Comparison of ENCODE assay signal across 34 cellular contexts in genomic region chr12:112354399-112354798, GRCh38. TPM values are rescaled to one million over a fixed set of nuclear protein-coding genes. Genes with fewer than 3 reads are reported as not detected.
DNase-seq lines count a peak whose midpoint lies in the region; ATAC-seq, FAIRE-seq and TF ChIP-seq lines count a peak whose summit lies in the region.
"Had no signal": no experiment of that assay in that cellular context is flagged by ENCODE, and none has a peak within 500 bp of the region (broad histone marks: within the 10 kb centered on the region; RNA-seq: fewer than 3 reads in every experiment).

No MANE protein-coding gene starts in this region.

- peak overlapping the region; percentile 32; the same call in 1 of the 2 replicates for H2AK5ac ChIP-seq in H1 (ENCODE audit: low read depth, low read length)

- no peak for TF ChIP-seq EP300 in H1 (IDR thresholded peaks at IDR 0.05; ENCODE audit: borderline replicate concordance in 1 of 2, low read depth in 2 of 2, low read length in 2 of 2)

- peak in 1 of 2 donors; percentile 22 for ATAC-seq in stimulated activated naive B cell treated with anti-CD40 and anti-IgM and Interleukin-4, amounts not matched to agents 10 μg/mL and 1 μg/mL and 100 μg/mL, for 72 hours (replicated peaks)
- ATAC-seq in heart left ventricle (no peak), HG03039 (IDR thresholded peaks at IDR 0.05; ENCODE audit: unreplicated experiment) (no peak)
- ATAC-seq: activated T-helper 17 cell treated with anti-CD3 and anti-CD28 coated beads, Interleukin-2, amount 50 U/mL, for 72 hours; gastrocnemius medialis; pancreas; upper lobe of right lung had no signal

- no peak overlapping the region for H4K5ac ChIP-seq in H1 (ENCODE audit: insufficient read length, low read depth, low read length)

- no peaks in the 10 kb centered on the region for H3K27me3 Mint-ChIP-seq in stimulated activated naive B cell treated with anti-CD40 and anti-IgM and Interleukin-4, amounts not matched to agents 10 μg/mL and 1 μg/mL and 100 μg/mL, for 72 hours
- no peaks in the 10 kb centered on the region; the same call in 1 of the 2 replicates for H3K27me3 Mint-ChIP-seq in HFFc6 (ENCODE audit: insufficient read depth)
- H3K27me3 Mint-ChIP-seq: activated T-helper 17 cell treated with anti-CD3 and anti-CD28 coated beads, Interleukin-2, amount 50 U/mL, for 72 hours; brain; CD4-positive, CD25-positive, alpha-beta regulatory T cell had no signal

- H3K27ac ChIP-seq in H1 (ENCODE audit: low read depth, low read length) (no peak overlapping the region), heart left ventricle (no peak overlapping the region)
- H3K27ac ChIP-seq: gastrocnemius medialis, hepatocyte, pancreas, Peyer's patch, skin epidermis, suprapubic skin, upper lobe of right lung had no signal

- no peak overlapping the region for H3K9ac ChIP-seq in H1 (replicated peaks in 1 of 4; ENCODE audit: extremely low read depth in 1 of 4, low read depth in 3 of 4, low read length in 3 of 4)

- no peak overlapping the region for H2AFZ ChIP-seq in H1 (ENCODE audit: low read length)
- H2AFZ ChIP-seq: hepatocyte had no signal

- FAIRE-seq in H1 (lab: Jason Lieb, UNC) = no peak
- FAIRE-seq: endometrium, GM18507, pancreas had no signal

- no peak overlapping the region for H2BK120ac ChIP-seq in H1 (replicated peaks; ENCODE audit: low read depth, low read length)

- H3K79me1 ChIP-seq in H1 (ENCODE audit: low read depth, low read length) = peaks cover 5% of the 10 kb centered on the region

- H3K14ac ChIP-seq in H1 (ENCODE audit: insufficient read length) = no peak overlapping the region

- POLR2A ChIA-PET in H1 (lab: Charles Lee; ENCODE audit: partially characterized antibody) = interaction anchor here (0.5 kb wide), 1 partner anchor 49 kb away, joined by 3 read pairs; no protein-coding TSS in a partner anchor

- no peak overlapping the region for H2BK5ac ChIP-seq in H1 (ENCODE audit: low read depth, low read length)

- H3K9me3 ChIP-seq in H1 (ENCODE audit: insufficient read depth in 2 of 2, low read depth in 1 of 2, low read length in 1 of 2) (no peaks in the 10 kb centered on the region), heart left ventricle (no peaks in the 10 kb centered on the region)
- H3K9me3 ChIP-seq: gastrocnemius medialis, pancreas, Peyer's patch, suprapubic skin, upper lobe of right lung had no signal

- peaks cover 0 to 19% of the 10 kb centered on the region in 2 experiments; a peak in 2 of 4 replicates for H3K79me2 ChIP-seq in H1 (ENCODE audit: control insufficient read depth in 1 of 2, insufficient read depth in 2 of 2, low read length in 2 of 2)

- H2BK15ac ChIP-seq in H1 (ENCODE audit: low read length) = no peak overlapping the region

- H3K23ac ChIP-seq in H1 (ENCODE audit: insufficient read length) = no peak overlapping the region

- no peak overlapping the region for H4K91ac ChIP-seq in H1 (replicated peaks; ENCODE audit: insufficient read length, low read length)

- no peak overlapping the region for H3K18ac ChIP-seq in H1 (ENCODE audit: extremely low read depth, low read length)

- H3K36me3 ChIP-seq in H1 (ENCODE audit: control insufficient read depth in 2 of 4, insufficient read depth in 4 of 4, low read length in 3 of 4) = no peaks in the 10 kb centered on the region
- H3K36me3 ChIP-seq in heart left ventricle = no peaks in the 10 kb centered on the region
- H3K36me3 ChIP-seq: gastrocnemius medialis, pancreas, Peyer's patch, suprapubic skin, upper lobe of right lung had no signal

- no peak for TF ChIP-seq POLR2A in H1 (IDR thresholded peaks at IDR 0.05; ENCODE audit: control extremely low read depth in 1 of 2, low read depth in 2 of 2, low read length in 2 of 2)
- TF ChIP-seq POLR2A in heart left ventricle (IDR thresholded peaks at IDR 0.05) = no peak

- no peak overlapping the region for H2BK20ac ChIP-seq in H1 (ENCODE audit: low read length)

- no peak overlapping the region for H4K8ac ChIP-seq in H1 (ENCODE audit: extremely low read depth, insufficient read depth, low read length)

- CTCF ChIA-PET in H1 (lab: Charles Lee; ENCODE audit: partially characterized antibody) = interaction anchor here (0.6 to 1.2 kb wide), 2 partner anchors 10 to 17 kb away, joined by 4 to 6 read pairs; no protein-coding TSS in a partner anchor

- no peak overlapping the region for H3K56ac ChIP-seq in H1 (replicated peaks; ENCODE audit: insufficient read length, low read depth, low read length)

- peak; percentile 32 for DNase-seq in NCI-H2029 (lab: John Stamatoyannopoulos, UW)
- no peak for DNase-seq in NCI-H2029 treated with DMSO at 0.1 percent for 48 hours (lab: John Stamatoyannopoulos, UW)
- peak; percentile 11 for DNase-seq in NAMALWA (ENCODE audit: low spot score)
- no peak for DNase-seq in H1 (ENCODE audit: low read depth in 1 of 2, low spot score in 2 of 2)
- DNase-seq in stimulated activated naive B cell treated with anti-CD40 and anti-IgM and Interleukin-4, amounts not matched to agents 10 μg/mL and 1 μg/mL and 100 μg/mL, for 72 hours = no peak
- DNase-seq in heart left ventricle = no peak
- no peak for DNase-seq in HFFc6
- DNase-seq: activated CD4-positive, alpha-beta T cell treated with anti-CD3 and anti-CD28 coated beads for 4 hours; activated naive CD4-positive, alpha-beta T cell treated with anti-CD3 and anti-CD28 coated beads, Interleukin-2, amount 50 U/mL, for 16 hours; amniotic stem cell; Calu3; CD4-positive, CD25-positive, alpha-beta regulatory T cell; DMS79 treated with DMSO at 0.1 percent for 48 hours; gastrocnemius medialis; GDM1; NCI-H1436; NCI-H345; NCI-H748 treated with DMSO at 0.1 percent for 48 hours; nephron progenitor cell; pancreas; Peyer's patch; retina; SHP77 treated with DMSO at 0.1 percent for 48 hours; stimulated activated naive CD4-positive, alpha-beta T cell; upper lobe of right lung had no signal

- 98% methylated on average over 4 of the region's 4 CpGs; no CpG with 5 or more reads in 1 of the 2 experiments for WGBS in H1 (ENCODE audit: extremely low coverage in 1 of 2, insufficient coverage in 1 of 2, insufficient read length in 1 of 2, insufficient replicate concordance in 2 of 2, low coverage in 1 of 2, low lambda C conversion rate in 2 of 2, missing lambda C conversion rate in 1 of 2), 2 experiments
- 89 to 97% (median 90%) methylated on average over 4 of the region's 4 CpGs for WGBS in heart left ventricle, 4 donors

- H4K20me1 ChIP-seq in H1 (replicated peaks in 1 of 2; ENCODE audit: control insufficient read depth in 1 of 2, insufficient read depth in 2 of 2, low read length in 2 of 2) = no peaks in the 10 kb centered on the region

- H3K4me1 ChIP-seq in H1 (replicated peaks in 1 of 4; ENCODE audit: control insufficient read depth in 3 of 4, insufficient read depth in 4 of 4, low read length in 3 of 4) (no peaks in the 10 kb centered on the region), heart left ventricle (peaks cover 0 to 30% (median 15%) of the 10 kb centered on the region in 12 donors)
- H3K4me1 ChIP-seq: pancreas, Peyer's patch, upper lobe of right lung had no signal

- H3K27me3 ChIP-seq in H1 (replicated peaks in 1 of 4; ENCODE audit: control insufficient read depth in 3 of 4, extremely low read depth in 1 of 4, insufficient read depth in 3 of 4, low read length in 3 of 4) = no peaks in the 10 kb centered on the region
- H3K27me3 ChIP-seq in heart left ventricle = no peaks in the 10 kb centered on the region
- H3K27me3 ChIP-seq: gastrocnemius medialis, hepatocyte, pancreas, Peyer's patch, suprapubic skin, upper lobe of right lung had no signal

- H3K4ac ChIP-seq in H1 (replicated peaks; ENCODE audit: insufficient read length, low read depth, low read length) = no peak overlapping the region

- H3K4me2 ChIP-seq in H1 (ENCODE audit: insufficient read depth in 1 of 2, low read depth in 2 of 2, low read length in 2 of 2) = no peak overlapping the region
- H3K4me2 ChIP-seq: hepatocyte had no signal

- H3K9me3 Mint-ChIP-seq in stimulated activated naive B cell treated with anti-CD40 and anti-IgM and Interleukin-4, amounts not matched to agents 10 μg/mL and 1 μg/mL and 100 μg/mL, for 72 hours = peaks cover 1 to 3% of the 10 kb centered on the region in 2 donors
- H3K9me3 Mint-ChIP-seq in HFFc6 = no peaks in the 10 kb centered on the region
- H3K9me3 Mint-ChIP-seq: activated T-helper 17 cell treated with anti-CD3 and anti-CD28 coated beads, Interleukin-2, amount 50 U/mL, for 72 hours; brain; nephron progenitor cell had no signal

- TF ChIP-seq CTCF in H1 (IDR thresholded peaks at IDR 0.05; ENCODE audit: control extremely low read depth in 1 of 3, insufficient read depth in 1 of 3, low read depth in 1 of 3, low read length in 3 of 3) = no peak
- TF ChIP-seq CTCF in heart left ventricle (IDR thresholded peaks at IDR 0.05) = no peak
- no peak for TF ChIP-seq CTCF in HFFc6 (IDR thresholded peaks at IDR 0.05)

- peak overlapping the region in 1 of 2 donors; percentile 26 for H3K4me3 Mint-ChIP-seq in stimulated activated naive B cell treated with anti-CD40 and anti-IgM and Interleukin-4, amounts not matched to agents 10 μg/mL and 1 μg/mL and 100 μg/mL, for 72 hours
- no peak overlapping the region for H3K4me3 Mint-ChIP-seq in HFFc6
- H3K4me3 Mint-ChIP-seq: activated T-helper 17 cell treated with anti-CD3 and anti-CD28 coated beads, Interleukin-2, amount 50 U/mL, for 72 hours; brain; CD4-positive, CD25-positive, alpha-beta regulatory T cell; nephron progenitor cell had no signal

- intact Hi-C loops in heart left ventricle (cut with DNase I) = no loop called here

- TF ChIP-seq RAD21 in H1 (IDR thresholded peaks at IDR 0.05 in 1 of 2, conservative IDR thresholded peaks at IDR 0.05 in 1 of 2; ENCODE audit: low read depth in 2 of 2, low read length in 2 of 2) = no peak

- H3K4me3 ChIP-seq in H1 (ENCODE audit: extremely low read depth in 1 of 4, insufficient read depth in 2 of 4, low read depth in 3 of 4, low read length in 4 of 4) = no peak overlapping the region
- no peak overlapping the region for H3K4me3 ChIP-seq in heart left ventricle
- H3K4me3 ChIP-seq: gastrocnemius medialis, hepatocyte, lung, pancreas, Peyer's patch, skin epidermis, suprapubic skin, upper lobe of right lung had no signal

- H3K4me1 Mint-ChIP-seq in stimulated activated naive B cell treated with anti-CD40 and anti-IgM and Interleukin-4, amounts not matched to agents 10 μg/mL and 1 μg/mL and 100 μg/mL, for 72 hours = peaks cover 29 to 59% of the 10 kb centered on the region in 2 donors
- peaks cover 26% of the 10 kb centered on the region for H3K4me1 Mint-ChIP-seq in HFFc6 (ENCODE audit: low read depth)

- H3K36me3 Mint-ChIP-seq in stimulated activated naive B cell treated with anti-CD40 and anti-IgM and Interleukin-4, amounts not matched to agents 10 μg/mL and 1 μg/mL and 100 μg/mL, for 72 hours = peaks cover 4 to 6% of the 10 kb centered on the region in 2 donors
- H3K36me3 Mint-ChIP-seq in HFFc6 (ENCODE audit: low read depth) = no peaks in the 10 kb centered on the region
- H3K36me3 Mint-ChIP-seq: CD4-positive, CD25-positive, alpha-beta regulatory T cell had no signal

- H2BK12ac ChIP-seq in H1 (ENCODE audit: low read depth, low read length) = no peak overlapping the region

- H3K23me2 ChIP-seq in H1 (ENCODE audit: low read depth, low read length) = no peaks in the 10 kb centered on the region

- H3K27ac Mint-ChIP-seq in stimulated activated naive B cell treated with anti-CD40 and anti-IgM and Interleukin-4, amounts not matched to agents 10 μg/mL and 1 μg/mL and 100 μg/mL, for 72 hours = peak overlapping the region; percentile 66
- no peak overlapping the region for H3K27ac Mint-ChIP-seq in HFFc6
- H3K27ac Mint-ChIP-seq: activated T-helper 17 cell treated with anti-CD3 and anti-CD28 coated beads, Interleukin-2, amount 50 U/mL, for 72 hours; brain; nephron progenitor cell had no signal

RNA-seq across cellular contexts. Expression of gene HECTD4, which starts 27.8 kb away (rescaled TPM):
- total RNA-seq in H1 (2021; fragmentation: NEBNext Ultra II Directional; extraction: Animal tissue kit (Norgen Biotek cat#: 25700)) = 28.7 and 33.7 TPM in 2 replicates
- 6.5 and 10.3 TPM in 2 replicates for polyA plus RNA-seq in H1 (2011; rRNA removed)
- polyA plus RNA-seq in H1 (2011; cell fraction: cytosol; rRNA removed) = 6.7 TPM
- 34.6 TPM for polyA plus RNA-seq in H1 (2011; cell fraction: nucleus; rRNA removed)
- 14.8 to 20.9 TPM (median 16.0 TPM) in 4 replicates for polyA plus RNA-seq in H1 (2012, experiment 1 of 2)
- 2.6 TPM for polyA plus RNA-seq in H1 (2012, experiment 2 of 2)
- 7.9 TPM for polyA plus RNA-seq in H1 (2013, experiment 1 of 2)
- polyA plus RNA-seq in H1 (2013, experiment 2 of 2) = 6.5 TPM
- 35.2 and 40.0 TPM in 2 replicates for polyA minus RNA-seq in H1 (2011; rRNA and poly(A)+ RNA removed)
- 20.3 TPM for polyA minus RNA-seq in H1 (2011; cell fraction: cytosol; rRNA and poly(A)+ RNA removed)
- 64.2 TPM for polyA minus RNA-seq in H1 (2011; cell fraction: nucleus; rRNA and poly(A)+ RNA removed)
- 10 to 100 TPM; 16.2 to 30.7 (median 23.9) TPM for total RNA-seq in heart left ventricle
- polyA plus RNA-seq in heart left ventricle = 10 to 100 TPM in 1 of 2 donors, 1 to 10 TPM in 1; 6.3 to 14.7 TPM
- 10 to 100 TPM; 15.7 to 22.5 (median 18.5) TPM for total RNA-seq in HFFc6 (2021; fragmentation: NEBNext Ultra II Directional; extraction: Animal tissue kit (Norgen Biotek cat#: 25700))

RNA-seq across cellular contexts. Expression of gene RPL6, which starts 55.0 kb away (rescaled TPM):
- total RNA-seq in H1 (2021; fragmentation: NEBNext Ultra II Directional; extraction: Animal tissue kit (Norgen Biotek cat#: 25700)) = 1,643 and 1,666 TPM in 2 replicates
- polyA plus RNA-seq in H1 (2011; rRNA removed) (685 and 1,073 TPM in 2 replicates), heart left ventricle (1,000 to 10,000 TPM; 1,054 to 1,760 TPM)
- 1,571 TPM for polyA plus RNA-seq in H1 (2011; cell fraction: cytosol; rRNA removed)
- 2,461 TPM for polyA plus RNA-seq in H1 (2011; cell fraction: nucleus; rRNA removed)
- 1,852 to 2,341 TPM (median 2,040 TPM) in 4 replicates for polyA plus RNA-seq in H1 (2012, experiment 1 of 2)
- 422 TPM for polyA plus RNA-seq in H1 (2012, experiment 2 of 2)
- 3,246 TPM for polyA plus RNA-seq in H1 (2013, experiment 1 of 2)
- 2,872 TPM for polyA plus RNA-seq in H1 (2013, experiment 2 of 2)
- 540 and 573 TPM in 2 replicates for polyA minus RNA-seq in H1 (2011; rRNA and poly(A)+ RNA removed)
- polyA minus RNA-seq in H1 (2011; cell fraction: cytosol; rRNA and poly(A)+ RNA removed) = 337 TPM
- polyA minus RNA-seq in H1 (2011; cell fraction: nucleus; rRNA and poly(A)+ RNA removed) = 1,303 TPM
- total RNA-seq in heart left ventricle = 100 to 1,000 TPM; 572 to 886 (median 746) TPM
- 1,000 to 10,000 TPM; 1,282 to 1,468 (median 1,387) TPM for total RNA-seq in HFFc6 (2021; fragmentation: NEBNext Ultra II Directional; extraction: Animal tissue kit (Norgen Biotek cat#: 25700))

Comparison
In these comparisons a context has a peak if more than half of its experiments do, and no peak if none do; other contexts are left out.
1. DNase-seq: peak in NCI-H2029 (single experiment) and NAMALWA (single experiment); none in NCI-H2029 treated with DMSO at 0.1 percent for 48 hours (single experiment), H1 (0 of 2), stimulated activated naive B cell treated with anti-CD40 and anti-IgM and Interleukin-4, amounts not matched to agents 10 μg/mL and 1 μg/mL and 100 μg/mL, for 72 hours (single experiment), heart left ventricle (0 of 5) and HFFc6 (single experiment).